In the genomic region with DNA sequence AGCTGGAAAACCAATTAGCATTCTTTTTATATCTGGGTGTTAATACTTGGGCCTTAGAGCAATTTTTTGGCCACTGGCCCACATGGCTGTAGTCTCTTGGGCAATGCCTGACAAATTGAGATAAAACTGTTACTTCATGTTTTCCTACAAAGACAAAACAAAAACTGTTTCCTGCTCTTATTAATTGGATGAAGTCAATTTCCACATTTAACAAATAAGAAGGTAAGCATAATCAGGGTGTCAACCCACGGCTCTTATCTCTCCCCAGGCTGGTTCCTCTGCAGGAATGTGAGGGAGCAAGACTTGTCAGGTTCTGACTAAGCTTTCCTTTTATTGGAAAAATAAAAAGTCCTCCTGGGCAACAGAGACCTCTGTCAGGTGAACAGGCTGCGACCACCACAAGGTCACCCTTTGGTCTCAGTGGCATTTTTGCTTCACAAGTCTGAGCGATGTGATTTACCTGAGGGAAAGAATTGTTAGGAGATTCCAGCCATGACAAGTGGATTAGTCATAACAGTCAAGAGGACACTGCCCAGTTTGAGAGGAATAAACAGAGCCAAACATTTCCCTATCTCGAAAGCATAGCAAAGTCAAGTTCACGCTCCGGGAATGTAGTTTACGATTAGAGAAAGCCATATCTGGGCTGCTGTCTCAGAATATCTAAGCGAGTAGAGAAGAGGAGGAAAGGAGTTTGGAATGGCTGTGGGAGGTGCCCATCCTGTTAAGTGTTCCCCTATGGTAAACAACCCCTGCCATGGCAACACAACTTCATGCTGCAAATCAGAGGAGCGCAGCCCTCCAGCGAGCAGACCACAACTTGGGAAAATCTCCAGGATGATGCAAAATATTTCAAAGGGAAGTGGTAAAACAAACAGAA, we compare ENCODE assay signal across 10 cellular contexts.
A peak's percentile ranks its signal among the peaks of the same experiment; 100 is the strongest.
DNase-seq lines count a peak whose midpoint lies in the region; ATAC-seq and TF ChIP-seq lines count a peak whose summit lies in the region.
"Had no signal": no experiment of that assay in that cellular context is flagged by ENCODE, and none has a peak within 500 bp of the region (broad histone marks: within the 10 kb centered on the region; RNA-seq: fewer than 3 reads in every experiment).

No MANE protein-coding gene starts in this region.

- TF ChIP-seq CTCF in Panc1 (IDR thresholded peaks at IDR 0.05) (no peak), esophagus muscularis mucosa (IDR thresholded peaks at IDR 0.05) (no peak), neural crest cell (conservative IDR thresholded peaks at IDR 0.05) (no peak)

- intact Hi-C loops in Panc1 (cut with micrococcal nuclease; ENCODE audit: unreplicated experiment), result loop anchor here (2.0 to 10.0 kb wide), 6 partner anchors 82 to 230 kb away; a partner anchor contains a TSS
- intact Hi-C loops in esophagus muscularis mucosa (cut with DNase I), result loop anchor here (10.0 kb wide), 2 partner anchors 80 to 170 kb away; a partner anchor contains a TSS

- in situ Hi-C loops in Panc1 (cut with HindIII; ENCODE audit: low pct_unique_long_range_greater_than_20kb, low sequenced_read_pairs), result no loop called here

- no peak for TF ChIP-seq POLR2A in esophagus muscularis mucosa (IDR thresholded peaks at IDR 0.05; ENCODE audit: low read depth)

- H3K4me3 ChIP-seq in Panc1 (ENCODE audit: low read depth in 2 of 2, low read length in 2 of 2) (peak overlapping the region; percentile 12 to 49), esophagus muscularis mucosa (peak overlapping the region; percentile 6 to 44 (median 28))
- H3K4me3 ChIP-seq: GM12878 had no signal

- H3K27me3 ChIP-seq in Panc1 (ENCODE audit: control insufficient read depth, insufficient read depth, low read length), result no peaks in the 10 kb centered on the region
- no peaks in the 10 kb centered on the region for H3K27me3 ChIP-seq in esophagus muscularis mucosa

- peaks cover 41% of the 10 kb centered on the region for H3K4me1 Mint-ChIP-seq in neural crest cell
- no peaks in the 10 kb centered on the region for H3K4me1 Mint-ChIP-seq in activated CD8-positive, alpha-beta T cell treated with anti-CD3 and anti-CD28 coated beads, Interleukin-2, amount 10 ng/mL, durations not matched to agents 7 days and 5 days (ENCODE audit: low read depth)
- H3K4me1 Mint-ChIP-seq: stimulated activated memory B cell treated with anti-CD40 and anti-IgM and Interleukin-4, amounts not matched to agents 10 μg/mL and 1 μg/mL and 100 μg/mL, for 72 hours had no signal

- H3K36me3 ChIP-seq in Panc1 (ENCODE audit: control insufficient read depth, insufficient read depth, low read length) (no peaks in the 10 kb centered on the region), esophagus muscularis mucosa (no peaks in the 10 kb centered on the region)

- POLR2A ChIA-PET in Panc1 (lab: Charles Lee), result interaction anchor here (0.6 to 1.6 kb wide), 4 partner anchors 16 to 171 kb away, joined by 3 to 7 read pairs (median 4); a partner anchor contains a TSS
- POLR2A ChIA-PET in activated CD8-positive, alpha-beta T cell treated with anti-CD3 and anti-CD28 coated beads, Interleukin-2, amount 10 ng/mL, durations not matched to agents 7 days and 5 days (lab: Charles Lee), result no interaction called here

- H3K9me3 ChIP-seq in Panc1 (ENCODE audit: control insufficient read depth, insufficient read depth, low read depth, low read length), result peaks cover 18% of the 10 kb centered on the region; the same call in 1 of the 2 replicates
- H3K9me3 ChIP-seq in esophagus muscularis mucosa, result no peaks in the 10 kb centered on the region

- DNase-seq in COLO829 (ENCODE audit: low spot score) (peak; percentile 75), Panc1 (ENCODE audit: low read depth, low spot score) (peak; percentile 98), esophagus muscularis mucosa (ENCODE audit: extremely low spot score) (no peak), neural crest cell (ENCODE audit: low read depth, low spot score) (peak; percentile 5), T-helper 1 cell (no peak), NCI-H2107 treated with DMSO at 0.1 percent for 48 hours (lab: John Stamatoyannopoulos, UW; ENCODE audit: unreplicated experiment) (no peak)
- DNase-seq in activated CD8-positive, alpha-beta T cell treated with anti-CD3 and anti-CD28 coated beads, Interleukin-2, amount 10 ng/mL, durations not matched to agents 7 days and 5 days, result no peak

- TF ChIP-seq EP300 in esophagus muscularis mucosa (IDR thresholded peaks at IDR 0.05), result no peak

- peak; percentile 92 for ATAC-seq in Panc1
- ATAC-seq in HG03571 (IDR thresholded peaks at IDR 0.05; ENCODE audit: unreplicated experiment), result no peak
- ATAC-seq in activated CD8-positive, alpha-beta T cell treated with anti-CD3 and anti-CD28 coated beads, Interleukin-2, amount 10 ng/mL, durations not matched to agents 7 days and 5 days, result no peak
- ATAC-seq: GM12878; stimulated activated memory B cell treated with anti-CD40 and anti-IgM and Interleukin-4, amounts not matched to agents 10 μg/mL and 1 μg/mL and 100 μg/mL, for 72 hours had no signal

- BruUV-seq in Panc1 (replicated peaks; lab: Mats Ljungman, UMichigan), result TSS peak; percentile 84

- whole genome bisulfite sequencing in esophagus muscularis mucosa, result 7% methylated on average over 10 of the region's 10 CpGs

- no peaks in the 10 kb centered on the region for H3K9me3 Mint-ChIP-seq in neural crest cell
- no peaks in the 10 kb centered on the region for H3K9me3 Mint-ChIP-seq in activated CD8-positive, alpha-beta T cell treated with anti-CD3 and anti-CD28 coated beads, Interleukin-2, amount 10 ng/mL, durations not matched to agents 7 days and 5 days (ENCODE audit: insufficient read depth)
- H3K9me3 Mint-ChIP-seq: stimulated activated memory B cell treated with anti-CD40 and anti-IgM and Interleukin-4, amounts not matched to agents 10 μg/mL and 1 μg/mL and 100 μg/mL, for 72 hours had no signal

- H3K4me1 ChIP-seq in Panc1 (ENCODE audit: control insufficient read depth, insufficient read depth, low read length), result peaks cover 49% of the 10 kb centered on the region
- peaks cover 54 to 61% (median 56%) of the 10 kb centered on the region in 4 donors for H3K4me1 ChIP-seq in esophagus muscularis mucosa

- no peaks in the 10 kb centered on the region for H3K36me3 Mint-ChIP-seq in neural crest cell (ENCODE audit: low read depth)
- H3K36me3 Mint-ChIP-seq in activated CD8-positive, alpha-beta T cell treated with anti-CD3 and anti-CD28 coated beads, Interleukin-2, amount 10 ng/mL, durations not matched to agents 7 days and 5 days (ENCODE audit: low read depth), result no peaks in the 10 kb centered on the region
- H3K36me3 Mint-ChIP-seq: stimulated activated memory B cell treated with anti-CD40 and anti-IgM and Interleukin-4, amounts not matched to agents 10 μg/mL and 1 μg/mL and 100 μg/mL, for 72 hours had no signal

- CTCF ChIA-PET in Panc1 (lab: Charles Lee), result interaction anchor here (0.6 to 1.1 kb wide), 2 partner anchors 69 to 202 kb away, joined by 3 read pairs; no protein-coding TSS in a partner anchor
- CTCF ChIA-PET in activated CD8-positive, alpha-beta T cell treated with anti-CD3 and anti-CD28 coated beads, Interleukin-2, amount 10 ng/mL, durations not matched to agents 7 days and 5 days (lab: Charles Lee), result no interaction called here

- peak overlapping the region; percentile 17 for H3K4me3 Mint-ChIP-seq in neural crest cell
- no peak overlapping the region for H3K4me3 Mint-ChIP-seq in activated CD8-positive, alpha-beta T cell treated with anti-CD3 and anti-CD28 coated beads, Interleukin-2, amount 10 ng/mL, durations not matched to agents 7 days and 5 days
- H3K4me3 Mint-ChIP-seq: stimulated activated memory B cell treated with anti-CD40 and anti-IgM and Interleukin-4, amounts not matched to agents 10 μg/mL and 1 μg/mL and 100 μg/mL, for 72 hours had no signal

- peak overlapping the region; percentile 100 for H3K27ac ChIP-seq in Panc1 (ENCODE audit: low read length)
- H3K27ac ChIP-seq in esophagus muscularis mucosa (replicated peaks in 1 of 4), result peak overlapping the region; percentile 77 to 87 (median 84)

- no peaks in the 10 kb centered on the region for H3K27me3 Mint-ChIP-seq in neural crest cell (ENCODE audit: low read depth)
- peaks cover 7% of the 10 kb centered on the region for H3K27me3 Mint-ChIP-seq in activated CD8-positive, alpha-beta T cell treated with anti-CD3 and anti-CD28 coated beads, Interleukin-2, amount 10 ng/mL, durations not matched to agents 7 days and 5 days (ENCODE audit: low read depth)
- H3K27me3 Mint-ChIP-seq: stimulated activated memory B cell treated with anti-CD40 and anti-IgM and Interleukin-4, amounts not matched to agents 10 μg/mL and 1 μg/mL and 100 μg/mL, for 72 hours had no signal

- peak overlapping the region; percentile 45 for H3K27ac Mint-ChIP-seq in neural crest cell (ENCODE audit: unreplicated experiment)
- no peak overlapping the region for H3K27ac Mint-ChIP-seq in activated CD8-positive, alpha-beta T cell treated with anti-CD3 and anti-CD28 coated beads, Interleukin-2, amount 10 ng/mL, durations not matched to agents 7 days and 5 days
- H3K27ac Mint-ChIP-seq: stimulated activated memory B cell treated with anti-CD40 and anti-IgM and Interleukin-4, amounts not matched to agents 10 μg/mL and 1 μg/mL and 100 μg/mL, for 72 hours had no signal

Comparison
In these comparisons a context has a peak if more than half of its experiments do, and no peak if none do; other contexts are left out.
1. DNase-seq: peak in COLO829 (single experiment), Panc1 (single experiment) and neural crest cell (single experiment); none in esophagus muscularis mucosa (single experiment), T-helper 1 cell (0 of 5), NCI-H2107 treated with DMSO at 0.1 percent for 48 hours (single experiment) and activated CD8-positive, alpha-beta T cell treated with anti-CD3 and anti-CD28 coated beads, Interleukin-2, amount 10 ng/mL, durations not matched to agents 7 days and 5 days (single experiment).